In genomic region chr12:3560295-3560620, GRCh38 we compare ENCODE assay signal across 14 cellular contexts.
DNase-seq lines count a peak whose midpoint lies in the region; ATAC-seq and TF ChIP-seq lines count a peak whose summit lies in the region.
"Had no signal": no experiment of that assay in that cellular context is flagged by ENCODE, and none has a peak within 500 bp of the region (broad histone marks: within the 10 kb centered on the region; RNA-seq: fewer than 3 reads in every experiment).

No MANE protein-coding gene starts in this region.

- no peaks in the 10 kb centered on the region for H3K9me3 ChIP-seq in BLaER1
- no peaks in the 10 kb centered on the region for H3K9me3 ChIP-seq in DOHH2 (ENCODE audit: control insufficient read depth, insufficient read depth, low read length)
- H3K9me3 ChIP-seq: BE2C had no signal

- ATAC-seq in sciatic nerve: no peak
- ATAC-seq in HG03439 (IDR thresholded peaks at IDR 0.05; ENCODE audit: unreplicated experiment): no peak
- ATAC-seq in HG03520 (IDR thresholded peaks at IDR 0.05; ENCODE audit: unreplicated experiment): no peak
- ATAC-seq: GM12878, HepG2 had no signal

- TF ChIP-seq CTCF in DOHH2 (IDR thresholded peaks at IDR 0.05; ENCODE audit: low read depth, low read length, poor library complexity, severe bottlenecking) (no peak), coronary artery (IDR thresholded peaks at IDR 0.05) (no peak)

- no peak overlapping the region for H3K9ac ChIP-seq in BLaER1
- H3K9ac ChIP-seq: GM23248 had no signal

- H3F3A ChIP-seq in DOHH2 (ENCODE audit: control insufficient read depth, insufficient read depth): no peaks in the 10 kb centered on the region

- peak overlapping the region; percentile 57 for H3K4me2 ChIP-seq in BLaER1
- H3K4me2 ChIP-seq in DOHH2 (ENCODE audit: low read length): peak overlapping the region; percentile 56

- H3K79me2 ChIP-seq in DOHH2 (ENCODE audit: control insufficient read depth, low read length): no peaks in the 10 kb centered on the region

- no peaks in the 10 kb centered on the region for H3K36me3 ChIP-seq in BLaER1
- H3K36me3 ChIP-seq in DOHH2 (ENCODE audit: control insufficient read depth, low read length): no peaks in the 10 kb centered on the region
- H3K36me3 ChIP-seq: BE2C had no signal

- DNase-seq in caudate nucleus (lab: John Stamatoyannopoulos, UW): peak in 46 of 61 donors; percentile 9 to 96 (median 66)
- DNase-seq in sciatic nerve (ENCODE audit: low spot score): peak; percentile 22
- no peak for DNase-seq in coronary artery (ENCODE audit: low spot score)
- DNase-seq: BE2C; Calu3; CD8-positive, alpha-beta memory T cell; DMS 273 treated with DMSO at 0.1 percent for 48 hours; GM23248 had no signal

- no peak overlapping the region for H3K27ac ChIP-seq in BLaER1
- H3K27ac ChIP-seq in DOHH2 (ENCODE audit: low read depth, low read length): peak overlapping the region; percentile 49
- H3K27ac ChIP-seq in caudate nucleus (ENCODE audit: low read depth, low read length): peak overlapping the region; percentile 70
- no peak overlapping the region for H3K27ac ChIP-seq in coronary artery
- H3K27ac ChIP-seq: GM23248 had no signal

- H3K27me3 ChIP-seq in BLaER1 (no peaks in the 10 kb centered on the region), DOHH2 (ENCODE audit: control insufficient read depth, low read length) (no peaks in the 10 kb centered on the region)
- H3K27me3 ChIP-seq: BE2C had no signal

- no peaks in the 10 kb centered on the region for H3K9me2 ChIP-seq in DOHH2 (replicated peaks; ENCODE audit: control insufficient read depth, low read length)

- intact Hi-C loops in sciatic nerve (cut with DNase I): no loop called here

- H4K20me1 ChIP-seq in BLaER1 (no peaks in the 10 kb centered on the region), DOHH2 (ENCODE audit: control insufficient read depth, insufficient read depth, low read depth, low read length) (no peaks in the 10 kb centered on the region)

- H3K4me3 ChIP-seq in BLaER1 (no peak overlapping the region), DOHH2 (ENCODE audit: low read length) (peak overlapping the region; percentile 7; the same call in 1 of the 2 replicates), coronary artery (no peak overlapping the region)
- H3K4me3 ChIP-seq: GM12878, GM23248 had no signal

- H3K4me1 ChIP-seq in BLaER1 (peaks cover 17% of the 10 kb centered on the region), DOHH2 (ENCODE audit: control insufficient read depth, low read length) (peaks cover 21% of the 10 kb centered on the region)
- H3K4me1 ChIP-seq: BE2C had no signal

Comparison
In these comparisons a context has a peak if more than half of its experiments do, and no peak if none do; other contexts are left out.
1. H3K27ac ChIP-seq: peak in DOHH2 (single experiment) and caudate nucleus (single experiment); none in BLaER1 (single experiment) and coronary artery (0 of 2).